8 cellular contexts compared by ENCODE assay signal in the genomic region with DNA sequence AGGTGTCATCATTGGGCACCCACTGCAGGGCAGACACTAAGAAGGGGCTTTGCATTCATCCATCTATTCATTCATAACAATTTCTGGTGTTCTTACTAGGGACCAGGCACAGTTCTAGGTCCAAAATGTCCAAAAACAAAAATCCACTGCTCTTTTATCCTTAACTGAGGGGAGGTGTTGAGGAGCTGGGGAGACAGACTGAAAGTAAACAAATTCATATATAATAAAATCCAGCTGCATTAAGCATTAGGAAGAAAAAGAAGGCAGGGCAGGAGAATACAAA. TPM values are rescaled to one million over a fixed set of nuclear protein-coding genes. Genes with fewer than 3 reads are reported as not detected.
A peak's percentile ranks its signal among the peaks of the same experiment; 100 is the strongest.
DNase-seq lines count a peak whose midpoint lies in the region; ATAC-seq and TF ChIP-seq lines count a peak whose summit lies in the region.

No MANE protein-coding gene starts in this region.

- TF ChIP-seq CTCF in cardiac muscle cell (IDR thresholded peaks at IDR 0.05; ENCODE audit: low read depth, low read length) (no peak), cardiac fibroblast (IDR thresholded peaks at IDR 0.05; ENCODE audit: low read depth, low read length) (no peak)

- peak overlapping the region; percentile 79 to 81 for H3K9ac ChIP-seq in mucosa of rectum (ENCODE audit: low read depth in 1 of 2, low read length in 2 of 2)

- H3K36me3 ChIP-seq in cardiac muscle cell (no peaks in the 10 kb centered on the region), mucosa of rectum (ENCODE audit: control insufficient read depth in 2 of 2, insufficient read depth in 2 of 2, low read length in 2 of 2) (no peaks in the 10 kb centered on the region), urinary bladder (ENCODE audit: insufficient read depth) (no peaks in the 10 kb centered on the region)

- H3K4me3 ChIP-seq in cardiac muscle cell: peak overlapping the region; percentile 90
- peak overlapping the region; percentile 68 to 69 for H3K4me3 ChIP-seq in cardiac fibroblast (replicated peaks in 1 of 2; ENCODE audit: low read depth in 2 of 2, low read length in 2 of 2)
- peak overlapping the region; percentile 85 to 93 for H3K4me3 ChIP-seq in mucosa of rectum (ENCODE audit: low read length in 2 of 2)
- peak overlapping the region; percentile 98 for H3K4me3 ChIP-seq in urinary bladder (ENCODE audit: low read depth, low read length)

- H3K27ac ChIP-seq in cardiac muscle cell: no peak overlapping the region
- H3K27ac ChIP-seq in mucosa of rectum (ENCODE audit: low read depth in 2 of 2, low read length in 2 of 2): peak overlapping the region; percentile 79 to 80
- no peak overlapping the region for H3K27ac ChIP-seq in urinary bladder (ENCODE audit: low read depth)

- DNase-seq in cardiac muscle cell (ENCODE audit: low read depth in 1 of 2, low spot score in 1 of 2) (no peak), left ventricle myocardium superior (no peak), cardiac fibroblast (ENCODE audit: low read depth in 2 of 2) (no peak), anterior cingulate cortex (lab: John Stamatoyannopoulos, UW) (no peak)

- H3K27me3 ChIP-seq in cardiac muscle cell (peaks cover 63% of the 10 kb centered on the region), mucosa of rectum (ENCODE audit: control insufficient read depth in 2 of 2, insufficient read depth in 2 of 2, low read length in 2 of 2) (no peaks in the 10 kb centered on the region)

- ATAC-seq in left ventricle myocardium superior (no peak), HG02623 (IDR thresholded peaks at IDR 0.05; ENCODE audit: unreplicated experiment) (no peak), esophagus mucosa (no peak)

- intact Hi-C loops in left ventricle myocardium superior (cut with micrococcal nuclease): no loop called here

- H3K4me1 ChIP-seq in cardiac muscle cell (ENCODE audit: low read depth) (no peaks in the 10 kb centered on the region), mucosa of rectum (ENCODE audit: control insufficient read depth in 2 of 2, insufficient read depth in 2 of 2, low read length in 2 of 2) (peaks cover 6 to 12% of the 10 kb centered on the region in 2 donors), urinary bladder (ENCODE audit: insufficient read depth) (no peaks in the 10 kb centered on the region)

- H3K9me3 ChIP-seq in cardiac muscle cell (ENCODE audit: low read depth): no peaks in the 10 kb centered on the region
- no peaks in the 10 kb centered on the region for H3K9me3 ChIP-seq in mucosa of rectum (ENCODE audit: control insufficient read depth in 2 of 2, low read length in 2 of 2)

RNA-seq across cellular contexts. Expression of gene EIF4E3, which starts 1.1 kb away (rescaled TPM):
- total RNA-seq in cardiac muscle cell (1.6 and 4.3 TPM in 2 replicates), left ventricle myocardium superior (55.7 TPM), urinary bladder (16.0 TPM), esophagus mucosa (15.7 TPM)
- polyA plus RNA-seq in cardiac muscle cell (10.5 and 10.8 TPM in 2 replicates), urinary bladder (22.8 TPM)

RNA-seq across cellular contexts. Expression of gene GPR27, which starts 29.5 kb away (rescaled TPM):
- total RNA-seq in cardiac muscle cell: 10.6 and 12.9 TPM in 2 replicates
- polyA plus RNA-seq in cardiac muscle cell: 23.8 and 27.2 TPM in 2 replicates
- total RNA-seq in left ventricle myocardium superior: 4.4 TPM
- 2.7 TPM for total RNA-seq in urinary bladder
- polyA plus RNA-seq in urinary bladder: 3.3 TPM
- total RNA-seq in esophagus mucosa: 4.3 TPM

Comparison
In these comparisons a context has a peak if more than half of its experiments do, and no peak if none do; other contexts are left out.
1. H3K27ac ChIP-seq: peak in mucosa of rectum (2 of 2); none in cardiac muscle cell (single experiment) and urinary bladder (single experiment).
2. Peak in every context shown above with its lines, with median percentiles within 50 percentile points of each other: H3K4me3 ChIP-seq.